8 cellular contexts compared by ENCODE assay signal in the genomic region with DNA sequence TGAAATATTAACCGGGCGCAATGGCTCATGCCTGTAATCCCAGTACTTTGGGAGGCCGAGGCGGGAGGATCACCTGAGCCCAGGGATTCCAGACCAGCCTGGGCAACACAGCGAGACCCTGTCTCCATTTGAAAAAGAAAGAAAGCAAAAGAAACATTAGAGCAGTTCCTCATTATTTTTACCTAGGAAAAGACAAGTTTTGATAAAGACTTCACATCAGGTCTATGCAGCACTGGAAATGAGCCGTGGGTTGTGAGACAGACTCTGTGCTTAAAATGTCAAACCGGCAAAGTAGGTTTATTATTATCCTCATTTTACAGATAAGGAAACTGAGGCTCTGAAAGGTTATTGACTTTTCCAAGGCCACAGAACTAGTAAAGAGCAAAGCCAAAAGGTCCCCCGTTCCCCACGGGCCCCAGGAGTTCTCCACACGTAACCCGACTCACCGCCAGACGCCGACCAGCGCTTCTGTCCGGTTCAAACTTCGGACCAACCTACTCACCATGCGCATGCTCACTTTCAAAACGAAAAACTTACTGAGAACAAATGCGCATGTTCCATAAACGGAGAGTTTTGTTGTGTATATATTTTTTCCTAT. TPM values are rescaled to one million over a fixed set of nuclear protein-coding genes. Genes with fewer than 3 reads are reported as not detected.
DNase-seq lines count a peak whose midpoint lies in the region; ATAC-seq and TF ChIP-seq lines count a peak whose summit lies in the region.

No MANE protein-coding gene starts in this region.

- no peaks in the 10 kb centered on the region for H3F3A ChIP-seq in SU-DHL-6 (ENCODE audit: insufficient read depth)

- H3K79me2 ChIP-seq in SU-DHL-6 (ENCODE audit: insufficient read depth, low read length), result peaks cover 59% of the 10 kb centered on the region

- no peak for DNase-seq in ecto neural progenitor cell (ENCODE audit: low spot score)
- DNase-seq in A172 (ENCODE audit: low spot score), result no peak
- DNase-seq in NCI-H748 treated with DMSO at 0.1 percent for 48 hours (lab: John Stamatoyannopoulos, UW), result no peak

- H3K9me2 ChIP-seq in SU-DHL-6 (replicated peaks; ENCODE audit: insufficient read depth, low read length), result no peaks in the 10 kb centered on the region

- H3K27ac ChIP-seq in SU-DHL-6 (ENCODE audit: low read depth, low read length), result peak overlapping the region; percentile 62

- H4K20me1 ChIP-seq in SU-DHL-6 (ENCODE audit: low read depth, low read length), result peaks cover 8% of the 10 kb centered on the region; the same call in 1 of the 2 replicates

- H3K9ac ChIP-seq in SU-DHL-6 (ENCODE audit: low read length), result peak overlapping the region; percentile 87

- H3K4me3 ChIP-seq in SU-DHL-6 (ENCODE audit: insufficient read depth, low read length, poor library complexity, severe bottlenecking) (peak overlapping the region; percentile 82), neuron (ENCODE audit: low read length) (peak overlapping the region; percentile 80)

- TF ChIP-seq CTCF in SU-DHL-6 (IDR thresholded peaks at IDR 0.05; ENCODE audit: insufficient read depth, low read length, poor library complexity, severe bottlenecking), result no peak

- peaks cover 18% of the 10 kb centered on the region for H3K4me1 ChIP-seq in neuron (ENCODE audit: insufficient read depth, low read length)

- ATAC-seq in GM18867 (IDR thresholded peaks at IDR 0.05; ENCODE audit: unreplicated experiment) (peak; percentile 63), HG02884 (IDR thresholded peaks at IDR 0.05; ENCODE audit: unreplicated experiment) (peak; percentile 45), esophagus mucosa (peak; percentile 41)

- H3K4me2 ChIP-seq in SU-DHL-6 (ENCODE audit: low read depth, low read length, poor library complexity, severe bottlenecking), result peak overlapping the region; percentile 80

- H2AFZ ChIP-seq in SU-DHL-6 (ENCODE audit: low read depth, low read length, severe bottlenecking) (peak overlapping the region; percentile 91), neuron (ENCODE audit: low read depth, low read length) (peak overlapping the region; percentile 71)

- H3K27me3 ChIP-seq in SU-DHL-6 (ENCODE audit: low read length) (no peaks in the 10 kb centered on the region), neuron (ENCODE audit: insufficient read depth, low read length) (no peaks in the 10 kb centered on the region)

- H3K36me3 ChIP-seq in SU-DHL-6 (ENCODE audit: low read length), result no peaks in the 10 kb centered on the region
- peaks cover 11% of the 10 kb centered on the region for H3K36me3 ChIP-seq in neuron (ENCODE audit: insufficient read depth, low read length)

- H3K9me3 ChIP-seq in SU-DHL-6 (ENCODE audit: insufficient read depth, low read length) (no peaks in the 10 kb centered on the region), neuron (ENCODE audit: low read length) (no peaks in the 10 kb centered on the region)

RNA-seq across cellular contexts. Expression of gene TUBD1, which starts 0.4 kb away (rescaled TPM):
- 12.5 TPM for total RNA-seq in esophagus mucosa
- 9.9 and 19.2 TPM in 2 replicates for total RNA-seq in A172 (2014; rRNA removed; shearing (Covaris generic))

RNA-seq across cellular contexts. Expression of gene RPS6KB1, which starts 0.6 kb away (rescaled TPM):
- total RNA-seq in esophagus mucosa, result 36.6 TPM
- total RNA-seq in A172 (2014; rRNA removed; shearing (Covaris generic)), result 29.1 and 32.7 TPM in 2 replicates
